Comparison of ENCODE assay signal across 31 cellular contexts in the genomic region with DNA sequence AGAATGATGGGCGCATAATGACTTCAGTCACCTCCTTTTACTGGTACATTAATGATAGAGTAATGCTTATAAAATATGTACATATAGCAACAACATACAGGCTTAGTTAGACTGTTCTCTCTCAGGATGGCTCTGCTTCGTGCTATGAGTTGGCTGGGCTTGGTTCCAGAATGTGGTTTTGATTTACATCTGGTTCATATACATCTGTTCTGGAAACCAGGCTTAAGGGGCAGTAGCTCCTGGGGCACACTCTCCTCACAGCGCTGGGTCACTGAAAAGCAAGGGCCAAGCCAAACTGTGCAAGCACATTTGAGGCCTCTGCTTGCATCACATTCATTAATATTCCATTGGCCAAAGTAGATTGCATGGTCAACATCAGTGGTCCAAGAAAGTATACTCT. TPM values are rescaled to one million over a fixed set of nuclear protein-coding genes. Genes with fewer than 3 reads are reported as not detected.
DNase-seq lines count a peak whose midpoint lies in the region; ATAC-seq, FAIRE-seq and TF ChIP-seq lines count a peak whose summit lies in the region.
"Had no signal": no experiment of that assay in that cellular context is flagged by ENCODE, and none has a peak within 500 bp of the region (broad histone marks: within the 10 kb centered on the region; RNA-seq: fewer than 3 reads in every experiment).

No MANE protein-coding gene starts in this region.

- no peak for FAIRE-seq in small intestine (lab: Jason Lieb, UNC)
- FAIRE-seq: astrocyte, pancreas had no signal

- H3K36me3 ChIP-seq in PC-3 (ENCODE audit: low read depth, low read length) (no peaks in the 10 kb centered on the region), small intestine (ENCODE audit: control insufficient read depth in 2 of 2, insufficient read depth in 2 of 2, low read length in 2 of 2) (no peaks in the 10 kb centered on the region)
- H3K36me3 ChIP-seq: pancreas had no signal

- CTCF ChIA-PET in PC-3 (lab: Charles Lee): no interaction called here

- H3K4me1 Mint-ChIP-seq in progenitor cell of endocrine pancreas (ENCODE audit: low read depth): no peaks in the 10 kb centered on the region
- H3K4me1 Mint-ChIP-seq: activated CD8-positive, alpha-beta memory T cell treated with anti-CD3 and anti-CD28 coated beads, Interleukin-2, amount 10 ng/mL, durations not matched to agents 7 days and 5 days; activated naive CD4-positive, alpha-beta T cell treated with anti-CD3 and anti-CD28 coated beads, Interleukin-2, amount 50 U/mL, for 24 hours; CD4-positive, alpha-beta memory T cell had no signal

- TF ChIP-seq CTCF in PC-3 (conservative IDR thresholded peaks at IDR 0.05; ENCODE audit: low read depth, low read length) (no peak), choroid plexus epithelial cell (conservative IDR thresholded peaks at IDR 0.05; ENCODE audit: low read depth, low read length) (no peak), progenitor cell of endocrine pancreas (IDR thresholded peaks at IDR 0.05; ENCODE audit: unreplicated experiment) (no peak)

- no peak overlapping the region for H2AFZ ChIP-seq in PC-3 (ENCODE audit: low read length)

- H3K27ac ChIP-seq in PC-3 (ENCODE audit: low read length) (no peak overlapping the region), small intestine (ENCODE audit: low read depth in 1 of 2, low read length in 1 of 2) (no peak overlapping the region)
- H3K27ac ChIP-seq: pancreas, testis had no signal

- no peak overlapping the region for H3K4me3 ChIP-seq in PC-3 (ENCODE audit: low read length)
- no peak overlapping the region for H3K4me3 ChIP-seq in choroid plexus epithelial cell (ENCODE audit: low read depth, low read length)
- no peak overlapping the region for H3K4me3 ChIP-seq in small intestine (ENCODE audit: low read depth in 1 of 2, low read length in 2 of 2)
- H3K4me3 ChIP-seq: lung, pancreas, testis had no signal

- WGBS in small intestine, 3 donors: 81 to 88% (median 81%) methylated on average over 3 of the region's 3 CpGs

- no peak for ATAC-seq in PC-3
- ATAC-seq: activated CD8-positive, alpha-beta memory T cell treated with anti-CD3 and anti-CD28 coated beads, Interleukin-2, amount 10 ng/mL, durations not matched to agents 7 days and 5 days; pancreas; right cardiac atrium; WTC11 had no signal

- intact Hi-C loops in PC-3 (cut with micrococcal nuclease): no loop called here

- no peak overlapping the region for H3K4me3 Mint-ChIP-seq in progenitor cell of endocrine pancreas (ENCODE audit: low read depth)
- H3K4me3 Mint-ChIP-seq: activated CD8-positive, alpha-beta memory T cell treated with anti-CD3 and anti-CD28 coated beads, Interleukin-2, amount 10 ng/mL, durations not matched to agents 7 days and 5 days; activated naive CD4-positive, alpha-beta T cell treated with anti-CD3 and anti-CD28 coated beads, Interleukin-2, amount 50 U/mL, for 24 hours; CD4-positive, alpha-beta memory T cell; nephron progenitor cell; WTC11 had no signal

- no peaks in the 10 kb centered on the region for H3K27me3 ChIP-seq in PC-3 (ENCODE audit: low read length)
- no peaks in the 10 kb centered on the region for H3K27me3 ChIP-seq in small intestine (ENCODE audit: control insufficient read depth in 2 of 2, insufficient read depth in 2 of 2, low read length in 2 of 2)
- H3K27me3 ChIP-seq: pancreas, testis had no signal

- H3K4me1 ChIP-seq in PC-3 (ENCODE audit: insufficient read depth, low read length): peaks cover 13% of the 10 kb centered on the region
- H3K4me1 ChIP-seq in small intestine (ENCODE audit: control insufficient read depth in 2 of 2, insufficient read depth in 1 of 2, low read depth in 1 of 2, low read length in 1 of 2): no peaks in the 10 kb centered on the region
- H3K4me1 ChIP-seq: pancreas, testis had no signal

- peak; percentile 26 for DNase-seq in HCEC 1CT
- peak; percentile 39 for DNase-seq in PC-3
- peak; percentile 26 for DNase-seq in choroid plexus epithelial cell (ENCODE audit: low read depth)
- DNase-seq in progenitor cell of endocrine pancreas (ENCODE audit: low spot score, unreplicated experiment): no peak
- no peak for DNase-seq in superior temporal gyrus (ENCODE audit: extremely low spot score)
- DNase-seq in NCI-H2107 treated with DMSO at 0.1 percent for 48 hours (lab: John Stamatoyannopoulos, UW; ENCODE audit: unreplicated experiment): no peak
- DNase-seq in small intestine: no peak
- DNase-seq: activated CD4-positive, alpha-beta T cell treated with anti-CD3 and anti-CD28 coated beads, Interleukin-2, amount 50 U/mL, for 1 hour; activated CD8-positive, alpha-beta memory T cell treated with anti-CD3 and anti-CD28 coated beads, Interleukin-2, amount 10 ng/mL, durations not matched to agents 7 days and 5 days; CD4-positive, alpha-beta memory T cell; DMS153; effector CD4-positive, alpha-beta T cell; erythroblast; H7; NCI-H2081; NCI-H345; NCI-H82; pancreas; right cardiac atrium; SHP77 treated with DMSO at 0.1 percent for 48 hours; stimulated activated CD4-positive, alpha-beta T cell treated with anti-CD3 and anti-CD28 coated beads, Interleukin-12 subunit alpha, Interleukin-12 subunit beta, amount 100 ng/mL, for 4 hours; stimulated activated CD4-positive, alpha-beta T cell treated with anti-CD3 and anti-CD28 coated beads, Interleukin-4, amount 100 ng/mL, for 24 hours; stimulated activated naive CD4-positive, alpha-beta T cell; testis had no signal

- no peaks in the 10 kb centered on the region for H3K79me2 ChIP-seq in PC-3 (ENCODE audit: low read length)

- peaks cover 7% of the 10 kb centered on the region for H3K27me3 Mint-ChIP-seq in progenitor cell of endocrine pancreas

- POLR2A ChIA-PET in PC-3 (lab: Charles Lee; ENCODE audit: unreplicated experiment): no interaction called here

- BruUV-seq in PC-3 (replicated peaks; lab: Mats Ljungman, UMichigan): no TSS peak

- no peaks in the 10 kb centered on the region for H3K9me2 ChIP-seq in PC-3 (replicated peaks; ENCODE audit: low read length)

- H3K4me2 ChIP-seq in PC-3 (ENCODE audit: low read length): no peak overlapping the region

- H4K20me1 ChIP-seq in PC-3 (ENCODE audit: low read length): no peaks in the 10 kb centered on the region

- H3K36me3 Mint-ChIP-seq in progenitor cell of endocrine pancreas (ENCODE audit: insufficient read depth): no peaks in the 10 kb centered on the region
- H3K36me3 Mint-ChIP-seq: activated CD8-positive, alpha-beta memory T cell treated with anti-CD3 and anti-CD28 coated beads, Interleukin-2, amount 10 ng/mL, durations not matched to agents 7 days and 5 days; activated naive CD4-positive, alpha-beta T cell treated with anti-CD3 and anti-CD28 coated beads, Interleukin-2, amount 50 U/mL, for 24 hours; WTC11 had no signal

- peak overlapping the region; percentile 56 for H3K27ac Mint-ChIP-seq in progenitor cell of endocrine pancreas
- H3K27ac Mint-ChIP-seq: activated CD8-positive, alpha-beta memory T cell treated with anti-CD3 and anti-CD28 coated beads, Interleukin-2, amount 10 ng/mL, durations not matched to agents 7 days and 5 days; activated naive CD4-positive, alpha-beta T cell treated with anti-CD3 and anti-CD28 coated beads, Interleukin-2, amount 50 U/mL, for 24 hours; CD4-positive, alpha-beta memory T cell; WTC11 had no signal

- no peaks in the 10 kb centered on the region for H3K9me3 Mint-ChIP-seq in progenitor cell of endocrine pancreas (ENCODE audit: low read depth)
- H3K9me3 Mint-ChIP-seq: activated naive CD4-positive, alpha-beta T cell treated with anti-CD3 and anti-CD28 coated beads, Interleukin-2, amount 50 U/mL, for 24 hours; CD4-positive, alpha-beta memory T cell; nephron progenitor cell had no signal

- no peak overlapping the region for H3K9ac ChIP-seq in PC-3 (ENCODE audit: low read length)

- H3K9me3 ChIP-seq in PC-3 (ENCODE audit: low read length): no peaks in the 10 kb centered on the region
- H3K9me3 ChIP-seq in small intestine (ENCODE audit: control insufficient read depth, low read depth): no peaks in the 10 kb centered on the region
- H3K9me3 ChIP-seq: pancreas, testis had no signal

- no peaks in the 10 kb centered on the region for H3F3A ChIP-seq in PC-3 (ENCODE audit: low read length, unreplicated experiment)

RNA-seq across cellular contexts. Expression of a gene that starts 44.9 kb away (rescaled TPM):
- not detected in 2 replicates for total RNA-seq in PC-3 (2014; rRNA removed)
- total RNA-seq in progenitor cell of endocrine pancreas: 1.9 and 2.0 TPM in 2 replicates
- polyA plus RNA-seq in small intestine: 1 to 10 TPM in 2 of 3 donors, under 1 TPM in 1; 0.45 to 7.1 (median 1.1) TPM
- total RNA-seq: activated CD8-positive, alpha-beta memory T cell treated with anti-CD3 and anti-CD28 coated beads, Interleukin-2, amount 10 ng/mL, durations not matched to agents 7 days and 5 days; CD4-positive, alpha-beta memory T cell; kidney epithelial cell; mucosa of gallbladder had no signal
- polyA plus RNA-seq: CD4-positive, alpha-beta memory T cell had no signal

Comparison
In these comparisons a context has a peak if more than half of its experiments do, and no peak if none do; other contexts are left out.
1. DNase-seq: peak in HCEC 1CT (single experiment), PC-3 (single experiment) and choroid plexus epithelial cell (single experiment); none in progenitor cell of endocrine pancreas (single experiment), superior temporal gyrus (single experiment), NCI-H2107 treated with DMSO at 0.1 percent for 48 hours (single experiment) and small intestine (single experiment).